ENCODE assay signal across 7 cellular contexts in genomic region chrX:100447563-100448397, GRCh38. TPM values are rescaled to one million over a fixed set of nuclear protein-coding genes. Genes with fewer than 3 reads are reported as not detected.
DNase-seq lines count a peak whose midpoint lies in the region; ATAC-seq and TF ChIP-seq lines count a peak whose summit lies in the region.

No MANE protein-coding gene starts in this region.

- H3F3A ChIP-seq in GM23248 (ENCODE audit: insufficient read depth), result no peaks in the 10 kb centered on the region
- H3F3A ChIP-seq in PC-9 (ENCODE audit: insufficient read depth, low read depth), result no peaks in the 10 kb centered on the region

- no peak overlapping the region for H3K4me2 ChIP-seq in GM23248 (ENCODE audit: unreplicated experiment)
- H3K4me2 ChIP-seq in PC-9, result peak overlapping the region; percentile 61

- H4K20me1 ChIP-seq in GM23248 (ENCODE audit: insufficient read depth) (no peaks in the 10 kb centered on the region), PC-9 (ENCODE audit: insufficient read depth) (no peaks in the 10 kb centered on the region)

- no peak overlapping the region for H2AFZ ChIP-seq in GM23248
- H2AFZ ChIP-seq in PC-9, result peak overlapping the region; percentile 66; the same call in 1 of the 2 replicates

- H3K4me3 ChIP-seq in GM23248, result 0 out of 2 replicates have a peak overlapping the region, but pooled peaks have one; percentile 40
- no peak overlapping the region for H3K4me3 ChIP-seq in PC-9
- no peak overlapping the region for H3K4me3 ChIP-seq in colonic mucosa
- no peak overlapping the region for H3K4me3 ChIP-seq in tibial artery

- H3K79me2 ChIP-seq in GM23248 (ENCODE audit: insufficient read depth), result no peaks in the 10 kb centered on the region
- no peaks in the 10 kb centered on the region for H3K79me2 ChIP-seq in PC-9 (ENCODE audit: low read depth)

- CTCF ChIA-PET in PC-9 (lab: Charles Lee), result interaction anchor here (0.7 kb wide), 1 partner anchor 1470 kb away, joined by 3 read pairs; no protein-coding TSS in a partner anchor

- DNase-seq in EL (peak; percentile 14), GM23248 (peak; percentile 36), PC-9 (peak in 1 of 2 experiments; percentile 28), colonic mucosa (peak; percentile 25), left lobe of liver (ENCODE audit: low spot score) (no peak), tibial artery (peak in 1 of 2 donors; percentile 33)

- no peaks in the 10 kb centered on the region for H3K4me1 ChIP-seq in GM23248 (ENCODE audit: insufficient read depth)
- H3K4me1 ChIP-seq in PC-9 (replicated peaks; ENCODE audit: insufficient read depth), result no peaks in the 10 kb centered on the region
- H3K4me1 ChIP-seq in colonic mucosa, result no peaks in the 10 kb centered on the region
- no peaks in the 10 kb centered on the region for H3K4me1 ChIP-seq in tibial artery

- H3K27ac ChIP-seq in GM23248 (no peak overlapping the region), PC-9 (no peak overlapping the region), colonic mucosa (no peak overlapping the region), tibial artery (no peak overlapping the region)

- in situ Hi-C loops in GM23248 (cut with MboI), result no loop called here

- H3K9ac ChIP-seq in GM23248 (no peak overlapping the region), colonic mucosa (ENCODE audit: low read depth in 2 of 2, low read length in 2 of 2) (no peak overlapping the region)

- no peaks in the 10 kb centered on the region for H3K9me3 ChIP-seq in GM23248 (ENCODE audit: low read depth)
- no peaks in the 10 kb centered on the region for H3K9me3 ChIP-seq in PC-9 (ENCODE audit: insufficient read depth, low read depth)
- no peaks in the 10 kb centered on the region for H3K9me3 ChIP-seq in colonic mucosa
- H3K9me3 ChIP-seq in tibial artery, result no peaks in the 10 kb centered on the region

- intact Hi-C loops in PC-9 (cut with micrococcal nuclease; ENCODE audit: unreplicated experiment), result loop anchor here (5.0 kb wide), 1 partner anchor 320 kb away; no protein-coding TSS in a partner anchor
- intact Hi-C loops in colonic mucosa (cut with DNase I), result no loop called here
- intact Hi-C loops in tibial artery (cut with DNase I; ENCODE audit: low total_unique reads), result no loop called here

- BruUV-seq in PC-9 (replicated peaks; lab: Mats Ljungman, UMichigan), result no TSS peak

- H3K9me2 ChIP-seq in GM23248 (ENCODE audit: insufficient read depth), result no peaks in the 10 kb centered on the region
- no peaks in the 10 kb centered on the region; the same call in 1 of the 2 replicates for H3K9me2 ChIP-seq in PC-9 (ENCODE audit: insufficient read depth)

- TF ChIP-seq CTCF in PC-9 (conservative IDR thresholded peaks at IDR 0.05), result peak; percentile 87
- peak; percentile 92 for TF ChIP-seq CTCF in colonic mucosa (IDR thresholded peaks at IDR 0.05)
- peak; percentile 37 to 64 for TF ChIP-seq CTCF in tibial artery (IDR thresholded peaks at IDR 0.05)

- WGBS in GM23248 (ENCODE audit: low coverage in 1 of 2, low lambda C conversion rate in 2 of 2, missing lambda C conversion rate in 2 of 2), 2 experiments, result 0 to 3% methylated on average over 6 of the region's 6 CpGs

- H3K36me3 ChIP-seq in GM23248 (ENCODE audit: low read depth), result no peaks in the 10 kb centered on the region
- H3K36me3 ChIP-seq in PC-9 (ENCODE audit: low read depth), result no peaks in the 10 kb centered on the region
- H3K36me3 ChIP-seq in colonic mucosa, result no peaks in the 10 kb centered on the region
- H3K36me3 ChIP-seq in tibial artery, result no peaks in the 10 kb centered on the region

- POLR2A ChIA-PET in PC-9 (lab: Charles Lee; ENCODE audit: unreplicated experiment), result no interaction called here

- H3K27me3 ChIP-seq in GM23248 (replicated peaks; ENCODE audit: insufficient read depth) (no peaks in the 10 kb centered on the region), PC-9 (ENCODE audit: insufficient read depth, low read depth) (no peaks in the 10 kb centered on the region), colonic mucosa (peaks cover 5% of the 10 kb centered on the region), tibial artery (no peaks in the 10 kb centered on the region)

- ATAC-seq in left lobe of liver, result peak; percentile 88
- ATAC-seq in HG03135 (IDR thresholded peaks at IDR 0.05; ENCODE audit: unreplicated experiment), result no peak

RNA-seq across cellular contexts. Expression of gene PCDH19, which starts 37.7 kb away (rescaled TPM):
- total RNA-seq in GM23248 (2014; rRNA removed; shearing (Covaris generic)), result 0.51 and 0.54 TPM in 2 replicates
- 0.05 and 0.16 TPM in 2 replicates for polyA plus RNA-seq in GM23248 (2016; fragmentation: Nextera tagmentation; extraction: Ambion mirVana)
- total RNA-seq in PC-9 (2021) (0.04 and 0.05 TPM in 2 replicates), colonic mucosa (1 to 10 TPM in 1 of 2 donors, under 1 TPM in 1; 0.96 to 1.3 TPM), left lobe of liver (0.35 TPM)
